8 cellular contexts compared by ENCODE assay signal in genomic region chr6:170290306-170291128, GRCh38. TPM values are rescaled to one million over a fixed set of nuclear protein-coding genes. Genes with fewer than 3 reads are reported as not detected.
DNase-seq lines count a peak whose midpoint lies in the region; ATAC-seq and TF ChIP-seq lines count a peak whose summit lies in the region.

DLL1 (minus strand) TSS chr6:170291078; CDS start chr6:170290139, 939 bp downstream.

- peak within 1 kb of the TSS; percentile 71 to 73 for H3K27ac Mint-ChIP-seq in natural killer cell

- H3K27me3 Mint-ChIP-seq in natural killer cell (ENCODE audit: low read depth in 2 of 2): peaks cover 27 to 58% of the 10 kb centered on the region in 2 donors

- no peak for TF ChIP-seq CTCF in foreskin fibroblast (IDR thresholded peaks at IDR 0.05; ENCODE audit: low read depth, low read length)
- no peak for TF ChIP-seq CTCF in natural killer cell (IDR thresholded peaks at IDR 0.05)

- peaks cover 1% of the 10 kb centered on the region for H3K36me3 Mint-ChIP-seq in natural killer cell

- no peaks in the 10 kb centered on the region for H3K9me3 Mint-ChIP-seq in natural killer cell

- peaks cover 34 to 59% of the 10 kb centered on the region in 2 donors for H3K4me1 Mint-ChIP-seq in natural killer cell

- H3K4me3 Mint-ChIP-seq in natural killer cell: peak within 1 kb of the TSS; percentile 98

- DNase-seq in stimulated activated CD4-positive, alpha-beta T cell treated with anti-CD3 and anti-CD28 coated beads, Interleukin-2, amount 100 ng/mL, for 24 hours: peak; percentile 34 to 48
- no peak for DNase-seq in stimulated activated CD4-positive, alpha-beta T cell treated with anti-CD3 and anti-CD28 coated beads, Interleukin-1b, Interleukin-23, amount 100 ng/mL, for 48 hours
- DNase-seq in NCI-H2196 treated with DMSO at 0.1 percent for 48 hours (lab: John Stamatoyannopoulos, UW; ENCODE audit: unreplicated experiment): peak; percentile 32
- peak; percentile 46 to 57 for DNase-seq in activated T-cell treated with anti-CD3 and anti-CD28 coated beads, Interleukin-2, amount 50 U/mL, for 48 hours
- peak; percentile 51 to 69 for DNase-seq in foreskin fibroblast
- no peak for DNase-seq in natural killer cell
- no peak for DNase-seq in AML-193 (lab: John Stamatoyannopoulos, UW)

- ATAC-seq in natural killer cell: peak; percentile 23 to 52 (median 44)
- ATAC-seq in GM19351 (IDR thresholded peaks at IDR 0.05; ENCODE audit: unreplicated experiment): no peak

- H3K4me3 ChIP-seq in foreskin fibroblast (ENCODE audit: low read depth in 1 of 2, low read length in 2 of 2): peak within 1 kb of the TSS; percentile 51 to 75

- intact Hi-C loops in natural killer cell (cut with micrococcal nuclease): loop anchor here (10.0 kb wide), 1 partner anchor 224 kb away; no protein-coding TSS in a partner anchor

RNA-seq across cellular contexts. Expression of gene DLL1, which starts in this region (rescaled TPM):
- total RNA-seq in natural killer cell: 10 to 100 TPM in 1 of 3 donors, 1 to 10 TPM in 2; 4.3 to 16.9 (median 6.0) TPM

Comparison
In these comparisons a context has a peak if more than half of its experiments do, and no peak if none do; other contexts are left out.
1. DNase-seq: peak in stimulated activated CD4-positive, alpha-beta T cell treated with anti-CD3 and anti-CD28 coated beads, Interleukin-2, amount 100 ng/mL, for 24 hours (2 of 2), NCI-H2196 treated with DMSO at 0.1 percent for 48 hours (single experiment), activated T-cell treated with anti-CD3 and anti-CD28 coated beads, Interleukin-2, amount 50 U/mL, for 48 hours (2 of 2) and foreskin fibroblast (2 of 2); none in stimulated activated CD4-positive, alpha-beta T cell treated with anti-CD3 and anti-CD28 coated beads, Interleukin-1b, Interleukin-23, amount 100 ng/mL, for 48 hours (single experiment), natural killer cell (single experiment) and AML-193 (0 of 2).